In genomic region chr3:4977001-4977888, GRCh38 we compare ENCODE assay signal across 8 cellular contexts. TPM values are rescaled to one million over a fixed set of nuclear protein-coding genes. Genes with fewer than 3 reads are reported as not detected.
DNase-seq lines count a peak whose midpoint lies in the region; ATAC-seq and TF ChIP-seq lines count a peak whose summit lies in the region.

No MANE protein-coding gene starts in this region.

- H4K20me1 ChIP-seq in Karpas-422 (ENCODE audit: insufficient read depth, low read depth, low read length): no peaks in the 10 kb centered on the region

- 0 out of 2 replicates have a peak, but pooled peaks cover 2% of the 10 kb centered on the region for H3K27me3 ChIP-seq in Karpas-422 (ENCODE audit: low read length)

- no peak for ATAC-seq in memory B cell (ENCODE audit: low read depth)

- CTCF ChIA-PET in activated CD4-positive, alpha-beta memory T cell treated with anti-CD3 and anti-CD28 coated beads, Interleukin-2, amount 10 ng/mL, durations not matched to agents 7 days and 5 days (lab: Charles Lee): interaction anchor here (0.7 to 7.0 kb wide), 47 partner anchors 7 to 627 kb away, joined by 3 to 119 read pairs (median 6); no protein-coding TSS in a partner anchor

- H3K9ac ChIP-seq in Karpas-422 (ENCODE audit: low read length): no peak overlapping the region

- H3K4me2 ChIP-seq in Karpas-422 (ENCODE audit: low read depth, low read length, poor library complexity, severe bottlenecking): no peak overlapping the region

- peaks cover 41% of the 10 kb centered on the region for H3K4me1 Mint-ChIP-seq in activated CD4-positive, alpha-beta memory T cell treated with anti-CD3 and anti-CD28 coated beads, Interleukin-2, amount 10 ng/mL, durations not matched to agents 7 days and 5 days
- H3K4me1 Mint-ChIP-seq in memory B cell: peaks cover 35% of the 10 kb centered on the region

- H3K27me3 Mint-ChIP-seq in activated CD4-positive, alpha-beta memory T cell treated with anti-CD3 and anti-CD28 coated beads, Interleukin-2, amount 10 ng/mL, durations not matched to agents 7 days and 5 days: no peaks in the 10 kb centered on the region
- H3K27me3 Mint-ChIP-seq in memory B cell: no peaks in the 10 kb centered on the region

- no peak overlapping the region for H2AFZ ChIP-seq in Karpas-422 (ENCODE audit: low read length)

- H3K4me3 Mint-ChIP-seq in activated CD4-positive, alpha-beta memory T cell treated with anti-CD3 and anti-CD28 coated beads, Interleukin-2, amount 10 ng/mL, durations not matched to agents 7 days and 5 days: peak overlapping the region; percentile 94
- H3K4me3 Mint-ChIP-seq in memory B cell: peak overlapping the region; percentile 99

- no peaks in the 10 kb centered on the region for H3K36me3 ChIP-seq in Karpas-422 (ENCODE audit: insufficient read depth, low read length)

- DNase-seq in GM12865 (ENCODE audit: low read depth) (peak; percentile 95), HCEC 1CT (peak; percentile 91), MV-4-11 (lab: John Stamatoyannopoulos, UW) (peak; percentile 94), memory B cell (ENCODE audit: low spot score in 2 of 2) (peak in 1 of 2 donors; percentile 33), Karpas-422 (no peak)
- DNase-seq in activated CD4-positive, alpha-beta memory T cell treated with anti-CD3 and anti-CD28 coated beads, Interleukin-2, amount 10 ng/mL, durations not matched to agents 7 days and 5 days: peak; percentile 75
- DNase-seq in effector CD4-positive, alpha-beta T cell: peak; percentile 33
- peak; percentile 29 to 36 for DNase-seq in stimulated activated CD8-positive, alpha-beta memory T cell treated with anti-CD3 and anti-CD28 coated beads, Interleukin-2, amount 100 ng/mL, for 1 hour (ENCODE audit: low read depth in 2 of 2)

- no peaks in the 10 kb centered on the region for H3K9me2 ChIP-seq in Karpas-422 (replicated peaks; ENCODE audit: insufficient read depth, low read length)

- H3K27ac ChIP-seq in Karpas-422 (ENCODE audit: low read length): no peak overlapping the region

- POLR2A ChIA-PET in activated CD4-positive, alpha-beta memory T cell treated with anti-CD3 and anti-CD28 coated beads, Interleukin-2, amount 10 ng/mL, durations not matched to agents 7 days and 5 days (lab: Charles Lee): interaction anchor here (0.6 to 17.3 kb wide), 34 partner anchors 9 to 266 kb away, joined by 3 to 822 read pairs (median 10); partner anchors contain the start of gene EDEM1

- H3K36me3 Mint-ChIP-seq in activated CD4-positive, alpha-beta memory T cell treated with anti-CD3 and anti-CD28 coated beads, Interleukin-2, amount 10 ng/mL, durations not matched to agents 7 days and 5 days (ENCODE audit: low read depth): peaks cover 42% of the 10 kb centered on the region
- peaks cover 9% of the 10 kb centered on the region for H3K36me3 Mint-ChIP-seq in memory B cell

- peaks cover 12% of the 10 kb centered on the region for H3K4me1 ChIP-seq in Karpas-422 (ENCODE audit: low read length)

- H3K9me3 Mint-ChIP-seq in activated CD4-positive, alpha-beta memory T cell treated with anti-CD3 and anti-CD28 coated beads, Interleukin-2, amount 10 ng/mL, durations not matched to agents 7 days and 5 days: peaks cover 3% of the 10 kb centered on the region
- H3K9me3 Mint-ChIP-seq in memory B cell: no peaks in the 10 kb centered on the region

- H3K9me3 ChIP-seq in Karpas-422 (ENCODE audit: low read length): no peaks in the 10 kb centered on the region

- H3K79me2 ChIP-seq in Karpas-422 (ENCODE audit: low read length): no peaks in the 10 kb centered on the region

- TF ChIP-seq CTCF in GM12865 (IDR thresholded peaks at IDR 0.05; ENCODE audit: insufficient read depth, low read depth, low read length, missing control alignments): no peak

- H3K27ac Mint-ChIP-seq in activated CD4-positive, alpha-beta memory T cell treated with anti-CD3 and anti-CD28 coated beads, Interleukin-2, amount 10 ng/mL, durations not matched to agents 7 days and 5 days: peak overlapping the region; percentile 99
- peak overlapping the region; percentile 95 for H3K27ac Mint-ChIP-seq in memory B cell

- peak overlapping the region; percentile 84 for H3K4me3 ChIP-seq in GM12865 (ENCODE audit: low read depth, low read length)
- H3K4me3 ChIP-seq in Karpas-422 (ENCODE audit: low read length): no peak overlapping the region

RNA-seq across cellular contexts. Expression of gene BHLHE40, which starts 2.0 kb away (rescaled TPM):
- total RNA-seq in activated CD4-positive, alpha-beta memory T cell treated with anti-CD3 and anti-CD28 coated beads, Interleukin-2, amount 10 ng/mL, durations not matched to agents 7 days and 5 days: 100 to 1,000 TPM; 316 to 318 TPM
- 0.36 and 0.86 TPM in 2 replicates for total RNA-seq in Karpas-422 (2014; rRNA removed; shearing (Covaris generic); ENCODE audit: low replicate concordance)

Comparison
In these comparisons a context has a peak if more than half of its experiments do, and no peak if none do; other contexts are left out.
1. RNA of gene BHLHE40, which starts 2.0 kb away (total RNA-seq): 316 to 318 TPM in activated CD4-positive, alpha-beta memory T cell treated with anti-CD3 and anti-CD28 coated beads, Interleukin-2, amount 10 ng/mL, durations not matched to agents 7 days and 5 days; 0.36 to 0.86 TPM in Karpas-422; every median in the first group is over 100 times any median in the second.